23 cellular contexts compared by ENCODE assay signal in the genomic region with DNA sequence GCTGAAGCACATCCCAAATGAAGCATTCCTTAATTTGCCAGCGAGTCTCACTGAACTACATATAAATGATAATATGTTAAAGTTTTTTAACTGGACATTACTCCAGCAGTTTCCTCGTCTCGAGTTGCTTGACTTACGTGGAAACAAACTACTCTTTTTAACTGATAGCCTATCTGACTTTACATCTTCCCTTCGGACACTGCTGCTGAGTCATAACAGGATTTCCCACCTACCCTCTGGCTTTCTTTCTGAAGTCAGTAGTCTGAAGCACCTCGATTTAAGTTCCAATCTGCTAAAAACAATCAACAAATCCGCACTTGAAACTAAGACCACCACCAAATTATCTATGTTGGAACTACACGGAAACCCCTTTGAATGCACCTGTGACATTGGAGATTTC. TPM values are rescaled to one million over a fixed set of nuclear protein-coding genes. Genes with fewer than 3 reads are reported as not detected.
"Had no signal": no experiment of that assay in that cellular context is flagged by ENCODE, and none has a peak within 500 bp of the region (broad histone marks: within the 10 kb centered on the region; RNA-seq: fewer than 3 reads in every experiment).

No MANE protein-coding gene starts in this region.

- DNase-seq: IMR-90, Kasumi-1, MM.1S, NCI-H1092 treated with DMSO at 0.1 percent for 48 hours, NCI-H1436, NCI-H187, NCI-H2029, NCI-H2171 treated with DMSO at 0.1 percent for 48 hours, NCI-H345, NCI-H446 treated with DMSO at 0.1 percent for 48 hours, NCI-H510A treated with DMSO at 0.1 percent for 48 hours, NCI-H526, NCI-H748 treated with DMSO at 0.1 percent for 48 hours, SHP77, SK-N-SH, SW 1271 had no signal

- FAIRE-seq: HepG2, RCC 7860 had no signal

- H3K27ac ChIP-seq: KMS-11, RWPE1 had no signal

- H3K9ac ChIP-seq: KMS-11, SK-N-SH had no signal

- H3K9me3 ChIP-seq: SK-N-SH had no signal

- H3K4me2 ChIP-seq: KMS-11, SK-N-SH had no signal

RNA-seq across cellular contexts. Expression of a gene that starts 14.6 kb away (rescaled TPM):
- total RNA-seq: HepG2, HT1080, IMR-90, M059J, SK-MEL-5 had no signal

RNA-seq across cellular contexts. Expression of a gene that starts 53.9 kb away (rescaled TPM):
- total RNA-seq: SK-MEL-5 had no signal

RNA-seq across cellular contexts. Expression of a gene that starts 54.1 kb away (rescaled TPM):
- total RNA-seq: HepG2, HT1080, IMR-90, M059J, SK-MEL-5 had no signal
